In genomic region chr3:140995881-140996280, GRCh38 we compare ENCODE assay signal across 27 cellular contexts. TPM values are rescaled to one million over a fixed set of nuclear protein-coding genes. Genes with fewer than 3 reads are reported as not detected.
DNase-seq lines count a peak whose midpoint lies in the region; ATAC-seq and TF ChIP-seq lines count a peak whose summit lies in the region.
"Had no signal": no experiment of that assay in that cellular context is flagged by ENCODE, and none has a peak within 500 bp of the region (broad histone marks: within the 10 kb centered on the region; RNA-seq: fewer than 3 reads in every experiment).

No MANE protein-coding gene starts in this region.

- no peaks in the 10 kb centered on the region for H3K9me2 ChIP-seq in PC-3 (replicated peaks; ENCODE audit: low read length)
- H3K9me2 ChIP-seq: SK-N-SH had no signal

- CTCF ChIA-PET in activated naive CD4-positive, alpha-beta T cell treated with anti-CD3 and anti-CD28 coated beads, Interleukin-2, amount 10 ng/mL, durations not matched to agents 7 days and 5 days (lab: Charles Lee): no interaction called here
- CTCF ChIA-PET in PC-3 (lab: Charles Lee): no interaction called here

- H3K36me3 ChIP-seq in PC-3 (ENCODE audit: low read depth, low read length): no peaks in the 10 kb centered on the region
- H3K36me3 ChIP-seq: BE2C, Peyer's patch had no signal

- peaks cover 16% of the 10 kb centered on the region for H3K27me3 Mint-ChIP-seq in activated naive CD4-positive, alpha-beta T cell treated with anti-CD3 and anti-CD28 coated beads, Interleukin-2, amount 10 ng/mL, durations not matched to agents 7 days and 5 days
- H3K27me3 Mint-ChIP-seq: IgD-negative memory B cell had no signal

- POLR2A ChIA-PET in PC-3 (lab: Charles Lee; ENCODE audit: unreplicated experiment): no interaction called here

- no peaks in the 10 kb centered on the region for H3K36me3 Mint-ChIP-seq in activated naive CD4-positive, alpha-beta T cell treated with anti-CD3 and anti-CD28 coated beads, Interleukin-2, amount 10 ng/mL, durations not matched to agents 7 days and 5 days
- H3K36me3 Mint-ChIP-seq: CD14-positive monocyte had no signal

- no peak overlapping the region for H2AFZ ChIP-seq in PC-3 (ENCODE audit: low read length)

- no peak overlapping the region for H3K27ac Mint-ChIP-seq in activated naive CD4-positive, alpha-beta T cell treated with anti-CD3 and anti-CD28 coated beads, Interleukin-2, amount 10 ng/mL, durations not matched to agents 7 days and 5 days
- H3K27ac Mint-ChIP-seq: CD14-positive monocyte; CD8-positive, alpha-beta memory T cell; IgD-negative memory B cell had no signal

- H3K4me3 ChIP-seq in fibroblast of mammary gland (ENCODE audit: control insufficient read depth, low read depth, low read length): no peak overlapping the region
- H3K4me3 ChIP-seq in PC-3 (ENCODE audit: low read length): no peak overlapping the region
- H3K4me3 ChIP-seq: Peyer's patch had no signal

- intact Hi-C loops in PC-3 (cut with micrococcal nuclease): no loop called here

- no peaks in the 10 kb centered on the region for H3F3A ChIP-seq in PC-3 (ENCODE audit: low read length, unreplicated experiment)

- no peak for ATAC-seq in PC-3

- H3K27me3 ChIP-seq in PC-3 (ENCODE audit: low read length): no peaks in the 10 kb centered on the region
- H3K27me3 ChIP-seq: BE2C, Peyer's patch had no signal

- no peaks in the 10 kb centered on the region for H3K4me1 ChIP-seq in PC-3 (ENCODE audit: insufficient read depth, low read length)
- H3K4me1 ChIP-seq: BE2C, Peyer's patch had no signal

- H3K4me1 Mint-ChIP-seq in activated naive CD4-positive, alpha-beta T cell treated with anti-CD3 and anti-CD28 coated beads, Interleukin-2, amount 10 ng/mL, durations not matched to agents 7 days and 5 days: peaks cover 5% of the 10 kb centered on the region
- H3K4me1 Mint-ChIP-seq: CD14-positive monocyte, IgD-negative memory B cell had no signal

- H3K27ac ChIP-seq in PC-3 (ENCODE audit: low read length): no peak overlapping the region
- H3K27ac ChIP-seq: HL-60, KMS-11, Peyer's patch had no signal

- no peaks in the 10 kb centered on the region for H3K9me3 ChIP-seq in PC-3 (ENCODE audit: low read length)
- H3K9me3 ChIP-seq: BE2C, Peyer's patch, SK-N-SH had no signal

- H3K4me3 Mint-ChIP-seq in activated naive CD4-positive, alpha-beta T cell treated with anti-CD3 and anti-CD28 coated beads, Interleukin-2, amount 10 ng/mL, durations not matched to agents 7 days and 5 days: no peak overlapping the region
- H3K4me3 Mint-ChIP-seq: CD14-positive monocyte; CD8-positive, alpha-beta memory T cell; IgD-negative memory B cell had no signal

- no TSS peak for BruUV-seq in PC-3 (replicated peaks; lab: Mats Ljungman, UMichigan)

- peaks cover 3% of the 10 kb centered on the region for H3K9me3 Mint-ChIP-seq in activated naive CD4-positive, alpha-beta T cell treated with anti-CD3 and anti-CD28 coated beads, Interleukin-2, amount 10 ng/mL, durations not matched to agents 7 days and 5 days

- no peak overlapping the region for H3K9ac ChIP-seq in PC-3 (ENCODE audit: low read length)
- H3K9ac ChIP-seq: KMS-11, SK-N-SH had no signal

- no peaks in the 10 kb centered on the region for H4K20me1 ChIP-seq in PC-3 (ENCODE audit: low read length)

- DNase-seq in M059J (ENCODE audit: low read depth) (peak; percentile 16), RPMI8226 (peak; percentile 36), fibroblast of mammary gland (ENCODE audit: low read depth) (peak; percentile 24), iPS-NIHi11 (ENCODE audit: low spot score) (no peak), PC-3 (no peak), middle frontal gyrus (ENCODE audit: extremely low spot score, low spot score) (no peak)
- DNase-seq in activated naive CD4-positive, alpha-beta T cell treated with anti-CD3 and anti-CD28 coated beads, Interleukin-2, amount 10 ng/mL, durations not matched to agents 7 days and 5 days: no peak
- DNase-seq: BE2C; CD8-positive, alpha-beta memory T cell; DMS153; DND-41; H7; NCI-H1048; NCI-H1417 treated with DMSO at 0.1 percent for 48 hours; NCI-H1694 treated with DMSO at 0.1 percent for 48 hours; NCI-H2081; NCI-H226; NCI-H510A treated with DMSO at 0.1 percent for 48 hours; NCI-H748 treated with DMSO at 0.1 percent for 48 hours; Peyer's patch; SK-N-SH; SW 1271 had no signal

- TF ChIP-seq CTCF in fibroblast of mammary gland (conservative IDR thresholded peaks at IDR 0.05; ENCODE audit: control insufficient read depth, insufficient read depth, low read depth, low read length) (no peak), PC-3 (conservative IDR thresholded peaks at IDR 0.05; ENCODE audit: low read depth, low read length) (no peak)

- H3K79me2 ChIP-seq in PC-3 (ENCODE audit: low read length): no peaks in the 10 kb centered on the region

- no peak overlapping the region for H3K4me2 ChIP-seq in PC-3 (ENCODE audit: low read length)
- H3K4me2 ChIP-seq: KMS-11, SK-N-SH had no signal

RNA-seq across cellular contexts. Expression of gene SLC25A36, which starts 54.2 kb away (rescaled TPM):
- 44.5 and 47.7 TPM in 2 replicates for total RNA-seq in M059J (2014; rRNA removed; shearing (Covaris generic))
- 41.7 and 57.3 TPM in 2 replicates for total RNA-seq in PC-3 (2014; rRNA removed)

RNA-seq across cellular contexts. Expression of gene SPSB4, which starts 55.3 kb away (rescaled TPM):
- 0.02 TPM in 1 of 2 replicates, not detected in the other for total RNA-seq in M059J (2014; rRNA removed; shearing (Covaris generic))
- not detected in 2 replicates for total RNA-seq in PC-3 (2014; rRNA removed)
- total RNA-seq: CD8-positive, alpha-beta memory T cell; OCI-LY7 had no signal

Comparison
In these comparisons a context has a peak if more than half of its experiments do, and no peak if none do; other contexts are left out.
1. DNase-seq: peak in M059J (single experiment), RPMI8226 (single experiment) and fibroblast of mammary gland (single experiment); none in iPS-NIHi11 (single experiment), activated naive CD4-positive, alpha-beta T cell treated with anti-CD3 and anti-CD28 coated beads, Interleukin-2, amount 10 ng/mL, durations not matched to agents 7 days and 5 days (single experiment), PC-3 (single experiment) and middle frontal gyrus (single experiment).